ENCODE assay signal across 9 cellular contexts in genomic region chr3:99532246-99532645, GRCh38.
DNase-seq lines count a peak whose midpoint lies in the region; ATAC-seq and TF ChIP-seq lines count a peak whose summit lies in the region.
"Had no signal": no experiment of that assay in that cellular context is flagged by ENCODE, and none has a peak within 500 bp of the region (broad histone marks: within the 10 kb centered on the region; RNA-seq: fewer than 3 reads in every experiment).

No MANE protein-coding gene starts in this region.

- H3K9me2 ChIP-seq in SU-DHL-6 (replicated peaks; ENCODE audit: insufficient read depth, low read length), result no peaks in the 10 kb centered on the region

- no peaks in the 10 kb centered on the region for H3K36me3 ChIP-seq in SU-DHL-6 (ENCODE audit: low read length)
- H3K36me3 ChIP-seq in smooth muscle cell (ENCODE audit: low read depth), result no peaks in the 10 kb centered on the region

- no peak overlapping the region for H3K4me3 ChIP-seq in SU-DHL-6 (ENCODE audit: insufficient read depth, low read length, poor library complexity, severe bottlenecking)
- H3K4me3 ChIP-seq in smooth muscle cell, result no peak overlapping the region

- peaks cover under 1 to 3% (median 1%) of the 10 kb centered on the region in 3 donors for H3K27me3 Mint-ChIP-seq in CD14-positive monocyte (ENCODE audit: low read depth in 3 of 3)
- H3K27me3 Mint-ChIP-seq in glutamatergic neuron (ENCODE audit: unreplicated experiment), result no peaks in the 10 kb centered on the region

- H3K4me1 ChIP-seq in smooth muscle cell (ENCODE audit: low read depth), result peaks cover 4% of the 10 kb centered on the region

- no peaks in the 10 kb centered on the region for H4K20me1 ChIP-seq in SU-DHL-6 (ENCODE audit: low read depth, low read length)
- H4K20me1 ChIP-seq in smooth muscle cell (ENCODE audit: low read depth), result no peaks in the 10 kb centered on the region

- no peak for DNase-seq in CD14-positive monocyte (ENCODE audit: low spot score)
- peak; percentile 53 for DNase-seq in glutamatergic neuron
- no peak for DNase-seq in smooth muscle cell (lab: John Stamatoyannopoulos, UW; ENCODE audit: unreplicated experiment)
- no peak for DNase-seq in activated gamma-delta T cell (lab: John Stamatoyannopoulos, UW)
- no peak for DNase-seq in GF-D8 (lab: John Stamatoyannopoulos, UW)

- H2AFZ ChIP-seq in SU-DHL-6 (ENCODE audit: low read depth, low read length, severe bottlenecking), result no peak overlapping the region
- H2AFZ ChIP-seq in smooth muscle cell (ENCODE audit: low read depth), result peak overlapping the region; percentile 14

- no peaks in the 10 kb centered on the region for H3K4me1 Mint-ChIP-seq in CD14-positive monocyte
- no peaks in the 10 kb centered on the region for H3K4me1 Mint-ChIP-seq in glutamatergic neuron (ENCODE audit: low read depth, unreplicated experiment)

- H3K9me3 Mint-ChIP-seq in CD14-positive monocyte, result no peaks in the 10 kb centered on the region
- H3K9me3 Mint-ChIP-seq in glutamatergic neuron (ENCODE audit: unreplicated experiment), result no peaks in the 10 kb centered on the region
- H3K9me3 Mint-ChIP-seq: T-helper 1 cell treated with Interleukin-12 subunit alpha and Interleukin-12 subunit beta and Interleukin-4 antibody, amounts not matched to agents 30 μg/mL and 1 μg/mL, for 36 hours had no signal

- H3K27ac ChIP-seq in SU-DHL-6 (ENCODE audit: low read depth, low read length) (no peak overlapping the region), smooth muscle cell (ENCODE audit: low read depth) (no peak overlapping the region)

- intact Hi-C loops in CD14-positive monocyte (cut with micrococcal nuclease), result no loop called here

- 4% methylated on average over 2 of the region's 2 CpGs for WGBS in smooth muscle cell (ENCODE audit: low lambda C conversion rate)

- ATAC-seq in GM18867 (IDR thresholded peaks at IDR 0.05; ENCODE audit: unreplicated experiment) (peak; percentile 50), HG03521 (IDR thresholded peaks at IDR 0.05; ENCODE audit: unreplicated experiment) (peak; percentile 78)

- H3K4me3 Mint-ChIP-seq in CD14-positive monocyte (no peak overlapping the region), glutamatergic neuron (ENCODE audit: unreplicated experiment) (no peak overlapping the region)
- H3K4me3 Mint-ChIP-seq: T-helper 1 cell treated with Interleukin-12 subunit alpha and Interleukin-12 subunit beta and Interleukin-4 antibody, amounts not matched to agents 30 μg/mL and 1 μg/mL, for 36 hours had no signal

- no peaks in the 10 kb centered on the region for H3F3A ChIP-seq in SU-DHL-6 (ENCODE audit: insufficient read depth)
- H3F3A ChIP-seq in smooth muscle cell (ENCODE audit: low read depth), result peaks cover 3% of the 10 kb centered on the region

- H3K27me3 ChIP-seq in SU-DHL-6 (ENCODE audit: low read length) (no peaks in the 10 kb centered on the region), smooth muscle cell (ENCODE audit: low read depth) (no peaks in the 10 kb centered on the region)

- H3K36me3 Mint-ChIP-seq in CD14-positive monocyte (no peaks in the 10 kb centered on the region), glutamatergic neuron (ENCODE audit: unreplicated experiment) (no peaks in the 10 kb centered on the region)

- H3K27ac Mint-ChIP-seq in CD14-positive monocyte (no peak overlapping the region), glutamatergic neuron (ENCODE audit: unreplicated experiment) (no peak overlapping the region)
- H3K27ac Mint-ChIP-seq: T-helper 1 cell treated with Interleukin-12 subunit alpha and Interleukin-12 subunit beta and Interleukin-4 antibody, amounts not matched to agents 30 μg/mL and 1 μg/mL, for 36 hours had no signal

- peak; percentile 74 for TF ChIP-seq CTCF in CD14-positive monocyte (IDR thresholded peaks at IDR 0.05)
- peak; percentile 40 for TF ChIP-seq CTCF in SU-DHL-6 (IDR thresholded peaks at IDR 0.05; ENCODE audit: insufficient read depth, low read length, poor library complexity, severe bottlenecking)
- peak; percentile 57 for TF ChIP-seq CTCF in glutamatergic neuron (IDR thresholded peaks at IDR 0.05; ENCODE audit: partially characterized antibody, unreplicated experiment)
- peak; percentile 50 for TF ChIP-seq CTCF in smooth muscle cell (IDR thresholded peaks at IDR 0.05; ENCODE audit: borderline replicate concordance, insufficient read depth, poor library complexity, severe bottlenecking)

- H3K79me2 ChIP-seq in SU-DHL-6 (ENCODE audit: insufficient read depth, low read length) (no peaks in the 10 kb centered on the region), smooth muscle cell (ENCODE audit: low read depth) (no peaks in the 10 kb centered on the region)

- H3K4me2 ChIP-seq in SU-DHL-6 (ENCODE audit: low read depth, low read length, poor library complexity, severe bottlenecking), result no peak overlapping the region
- no peak overlapping the region for H3K4me2 ChIP-seq in smooth muscle cell

- H3K9me3 ChIP-seq in SU-DHL-6 (ENCODE audit: insufficient read depth, low read length) (no peaks in the 10 kb centered on the region), smooth muscle cell (replicated peaks; ENCODE audit: low read depth) (no peaks in the 10 kb centered on the region)

- H3K9ac ChIP-seq in SU-DHL-6 (ENCODE audit: low read length) (no peak overlapping the region), smooth muscle cell (ENCODE audit: low read depth) (no peak overlapping the region)
